In genomic region chr10:59997807-59998525, GRCh38 we compare ENCODE assay signal across 27 cellular contexts.
DNase-seq lines count a peak whose midpoint lies in the region; ATAC-seq, FAIRE-seq and TF ChIP-seq lines count a peak whose summit lies in the region.
"Had no signal": no experiment of that assay in that cellular context is flagged by ENCODE, and none has a peak within 500 bp of the region (broad histone marks: within the 10 kb centered on the region; RNA-seq: fewer than 3 reads in every experiment).

No MANE protein-coding gene starts in this region.

- H3K36me3 ChIP-seq in GM23338 (ENCODE audit: insufficient read depth) (no peaks in the 10 kb centered on the region), small intestine (ENCODE audit: control insufficient read depth in 2 of 2, insufficient read depth in 2 of 2, low read length in 2 of 2) (no peaks in the 10 kb centered on the region)
- H3K36me3 ChIP-seq: heart right ventricle, upper lobe of right lung had no signal

- H3K27me3 ChIP-seq in GM23338 (ENCODE audit: insufficient read depth) (no peaks in the 10 kb centered on the region), small intestine (ENCODE audit: control insufficient read depth in 2 of 2, insufficient read depth in 2 of 2, low read length in 2 of 2) (no peaks in the 10 kb centered on the region)
- no peaks in the 10 kb centered on the region for H3K27me3 ChIP-seq in CD4-positive, alpha-beta T cell (ENCODE audit: control insufficient read depth, insufficient read depth, low read length)
- H3K27me3 ChIP-seq: foreskin keratinocyte, heart right ventricle, upper lobe of right lung had no signal

- no peak for ATAC-seq in GM23338
- ATAC-seq in CD4-positive, alpha-beta T cell (ENCODE audit: poor library complexity), result no peak
- ATAC-seq: esophagus mucosa, foreskin keratinocyte, heart right ventricle, upper lobe of right lung had no signal

- peak overlapping the region; percentile 57; the same call in 1 of the 2 replicates for H2AFZ ChIP-seq in GM23338
- H2AFZ ChIP-seq: GM23248 had no signal

- H3K4me1 ChIP-seq in GM23338 (ENCODE audit: insufficient read depth) (peaks cover 10% of the 10 kb centered on the region), small intestine (ENCODE audit: control insufficient read depth in 2 of 2, insufficient read depth in 1 of 2, low read depth in 1 of 2, low read length in 1 of 2) (no peaks in the 10 kb centered on the region)
- H3K4me1 ChIP-seq: heart right ventricle, upper lobe of right lung had no signal

- H3K27ac ChIP-seq in GM23338 (ENCODE audit: low read depth), result no peak overlapping the region
- no peak overlapping the region for H3K27ac ChIP-seq in small intestine (ENCODE audit: low read depth in 1 of 2, low read length in 1 of 2)
- no peak overlapping the region for H3K27ac ChIP-seq in CD4-positive, alpha-beta T cell (ENCODE audit: low read depth, low read length)
- H3K27ac ChIP-seq: 22Rv1, foreskin keratinocyte, GM23248, heart right ventricle, upper lobe of right lung had no signal

- CTCF ChIA-PET in CD4-positive, alpha-beta T cell (lab: Charles Lee), result no interaction called here

- H3K4me2 ChIP-seq in GM23338, result no peak overlapping the region
- H3K4me2 ChIP-seq: smooth muscle cell had no signal

- no peaks in the 10 kb centered on the region; the same call in 1 of the 3 replicates for H3K9me3 Mint-ChIP-seq in GM23338
- H3K9me3 Mint-ChIP-seq in CD4-positive, alpha-beta T cell, result no peaks in the 10 kb centered on the region
- H3K9me3 Mint-ChIP-seq: activated B cell treated with CpG ODN at 0.5 μM for 24 hours; activated naive CD4-positive, alpha-beta T cell treated with anti-CD3 and anti-CD28 coated beads, Interleukin-2, amount 50 U/mL, for 24 hours; memory B cell had no signal

- intact Hi-C loops in CD4-positive, alpha-beta T cell (cut with DNase I, micrococcal nuclease), result no loop called here

- H3K9me3 ChIP-seq in small intestine (ENCODE audit: control insufficient read depth, low read depth), result no peaks in the 10 kb centered on the region
- H3K9me3 ChIP-seq in CD4-positive, alpha-beta T cell (ENCODE audit: control insufficient read depth, low read length), result no peaks in the 10 kb centered on the region
- H3K9me3 ChIP-seq: heart right ventricle, upper lobe of right lung had no signal

- 0 out of 2 replicates have a peak, but pooled peaks cover 4% of the 10 kb centered on the region for H3K9me2 ChIP-seq in GM23338 (ENCODE audit: insufficient read depth)

- peaks cover 4% of the 10 kb centered on the region; the same call in 1 of the 3 replicates for H3K36me3 Mint-ChIP-seq in GM23338 (ENCODE audit: low read depth)
- H3K36me3 Mint-ChIP-seq in CD4-positive, alpha-beta T cell (ENCODE audit: low read depth), result no peaks in the 10 kb centered on the region
- H3K36me3 Mint-ChIP-seq: activated naive CD4-positive, alpha-beta T cell treated with anti-CD3 and anti-CD28 coated beads, Interleukin-2, amount 50 U/mL, for 24 hours; memory B cell had no signal

- H3K4me3 ChIP-seq in GM23338 (no peak overlapping the region), fibroblast of mammary gland (ENCODE audit: control insufficient read depth, low read depth, low read length) (no peak overlapping the region), small intestine (ENCODE audit: low read depth in 1 of 2, low read length in 2 of 2) (no peak overlapping the region)
- H3K4me3 ChIP-seq: GM23248, heart right ventricle, smooth muscle cell, upper lobe of right lung had no signal

- no peaks in the 10 kb centered on the region for H3F3A ChIP-seq in GM23338 (replicated peaks; ENCODE audit: low read depth)

- H3K79me2 ChIP-seq in GM23338 (replicated peaks; ENCODE audit: insufficient read depth), result no peaks in the 10 kb centered on the region

- POLR2A ChIA-PET in CD4-positive, alpha-beta T cell (lab: Charles Lee), result no interaction called here

- H3K27ac Mint-ChIP-seq in GM23338, result no peak overlapping the region
- H3K27ac Mint-ChIP-seq in CD4-positive, alpha-beta T cell, result no peak overlapping the region
- H3K27ac Mint-ChIP-seq: activated B cell treated with CpG ODN at 0.5 μM for 24 hours; activated naive CD4-positive, alpha-beta T cell treated with anti-CD3 and anti-CD28 coated beads, Interleukin-2, amount 50 U/mL, for 24 hours; memory B cell had no signal

- no peak overlapping the region for H3K4me3 Mint-ChIP-seq in GM23338
- H3K4me3 Mint-ChIP-seq in CD4-positive, alpha-beta T cell, result no peak overlapping the region
- H3K4me3 Mint-ChIP-seq: activated B cell treated with CpG ODN at 0.5 μM for 24 hours; activated naive CD4-positive, alpha-beta T cell treated with anti-CD3 and anti-CD28 coated beads, Interleukin-2, amount 50 U/mL, for 24 hours; memory B cell had no signal

- no peaks in the 10 kb centered on the region for H4K20me1 ChIP-seq in GM23338 (replicated peaks; ENCODE audit: insufficient read depth)

- no peaks in the 10 kb centered on the region for H3K27me3 Mint-ChIP-seq in GM23338 (ENCODE audit: insufficient read depth, low read depth, poor library complexity)
- no peaks in the 10 kb centered on the region for H3K27me3 Mint-ChIP-seq in CD4-positive, alpha-beta T cell
- H3K27me3 Mint-ChIP-seq: activated B cell treated with CpG ODN at 0.5 μM for 24 hours had no signal

- WGBS in small intestine, 3 donors, result 47 to 53% (median 49%) methylated on average over 3 of the region's 3 CpGs

- DNase-seq in DMS 273 (lab: John Stamatoyannopoulos, UW; ENCODE audit: unreplicated experiment) (peak; percentile 3), DMS 273 treated with DMSO at 0.1 percent for 48 hours (lab: John Stamatoyannopoulos, UW) (no peak), GM23338 (ENCODE audit: low spot score) (no peak), fibroblast of mammary gland (ENCODE audit: low read depth) (peak; percentile 20), small intestine (peak; percentile 13), OCI-M2 (lab: John Stamatoyannopoulos, UW; ENCODE audit: unreplicated experiment) (no peak), DMS79 (lab: John Stamatoyannopoulos, UW) (no peak)
- DNase-seq in CD4-positive, alpha-beta T cell, result no peak
- DNase-seq: activated B cell treated with CpG ODN at 0.5 μM for 24 hours; activated CD4-positive, alpha-beta T cell treated with anti-CD3 and anti-CD28 coated beads, Interleukin-2, amount 50 U/mL, for 4 hours; cortex of kidney; foreskin keratinocyte; GM23248; heart right ventricle; NCI-H146; NCI-H2107; NCI-H524; nucleus accumbens; SIG-M5; T1000; upper lobe of right lung had no signal

- H3K4me1 Mint-ChIP-seq in GM23338, result peaks cover 7% of the 10 kb centered on the region
- no peaks in the 10 kb centered on the region for H3K4me1 Mint-ChIP-seq in CD4-positive, alpha-beta T cell (ENCODE audit: low read depth)
- H3K4me1 Mint-ChIP-seq: activated naive CD4-positive, alpha-beta T cell treated with anti-CD3 and anti-CD28 coated beads, Interleukin-2, amount 50 U/mL, for 24 hours; memory B cell had no signal

- FAIRE-seq in small intestine (lab: Jason Lieb, UNC), result no peak
- FAIRE-seq: GM12891 had no signal

- no peak for TF ChIP-seq CTCF in GM23338 (conservative IDR thresholded peaks at IDR 0.05; ENCODE audit: low read depth in 2 of 2)
- no peak for TF ChIP-seq CTCF in fibroblast of mammary gland (conservative IDR thresholded peaks at IDR 0.05; ENCODE audit: control insufficient read depth, insufficient read depth, low read depth, low read length)
- no peak for TF ChIP-seq CTCF in CD4-positive, alpha-beta T cell (IDR thresholded peaks at IDR 0.05)

TF ChIP-seq in GM23338, 12 proteins besides CTCF, POLR2A, EP300 and RAD21 (continues in another document):
- TF ChIP-seq POLR2AphosphoS5 (IDR thresholded peaks at IDR 0.05; ENCODE audit: low read depth), result no peak
- no peak for TF ChIP-seq EZH2phosphoT487 (IDR thresholded peaks at IDR 0.05; ENCODE audit: unreplicated experiment)
- TF ChIP-seq ETS1 (IDR thresholded peaks at IDR 0.05), result no peak
- TF ChIP-seq CREB1 (CRISPR knock-in tag; IDR thresholded peaks at IDR 0.05; ENCODE audit: low read depth), result no peak
- TF ChIP-seq STAT1 (IDR thresholded peaks at IDR 0.05; ENCODE audit: unreplicated experiment), result no peak
- TF ChIP-seq JUNB (IDR thresholded peaks at IDR 0.05; ENCODE audit: unreplicated experiment), result no peak
- TF ChIP-seq ZNF114 (CRISPR knock-in tag; IDR thresholded peaks at IDR 0.05), result no peak

Comparison
In these comparisons a context has a peak if more than half of its experiments do, and no peak if none do; other contexts are left out.
1. DNase-seq: peak in DMS 273 (single experiment), fibroblast of mammary gland (single experiment) and small intestine (single experiment); none in DMS 273 treated with DMSO at 0.1 percent for 48 hours (single experiment), GM23338 (single experiment), OCI-M2 (single experiment), CD4-positive, alpha-beta T cell (0 of 10) and DMS79 (single experiment).